16 cellular contexts compared by ENCODE assay signal in the genomic region with DNA sequence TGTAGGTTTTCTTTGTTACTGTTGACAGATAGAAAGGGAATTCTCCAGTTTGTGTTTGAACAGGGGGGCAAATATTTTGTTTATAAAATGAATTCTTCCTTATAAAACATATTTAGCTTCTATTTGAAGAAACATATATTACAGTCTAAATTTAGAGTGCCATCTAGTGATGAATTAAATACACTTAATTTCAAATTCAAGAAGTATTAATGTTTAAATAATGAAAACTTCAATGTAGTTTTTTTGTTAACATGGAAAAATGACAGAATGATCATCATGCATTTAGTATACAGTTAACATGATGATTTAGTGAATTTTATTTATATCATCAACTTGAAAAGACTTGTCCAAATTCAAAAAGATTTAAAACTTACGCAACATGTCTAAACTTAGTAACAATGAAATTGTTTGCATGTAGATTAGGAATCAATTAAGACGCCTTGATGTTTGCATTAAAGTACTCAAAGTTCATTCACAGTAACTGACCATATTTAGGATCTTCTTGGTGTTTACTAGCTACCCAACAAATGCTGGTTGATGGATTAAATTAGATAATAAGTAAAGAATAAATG.
DNase-seq lines count a peak whose midpoint lies in the region; ATAC-seq and TF ChIP-seq lines count a peak whose summit lies in the region.
"Had no signal": no experiment of that assay in that cellular context is flagged by ENCODE, and none has a peak within 500 bp of the region (broad histone marks: within the 10 kb centered on the region; RNA-seq: fewer than 3 reads in every experiment).

No MANE protein-coding gene starts in this region.

- H3K9ac ChIP-seq in Loucy (ENCODE audit: low read depth, low read length, poor library complexity, severe bottlenecking) = no peak overlapping the region
- no peak overlapping the region for H3K9ac ChIP-seq in Karpas-422 (ENCODE audit: low read length)
- H3K9ac ChIP-seq: KMS-11 had no signal

- H3K4me1 Mint-ChIP-seq in brain (peaks cover 8% of the 10 kb centered on the region), osteocyte (ENCODE audit: unreplicated experiment) (peaks cover 31% of the 10 kb centered on the region)
- H3K4me1 Mint-ChIP-seq: activated CD4-positive, alpha-beta T cell treated with anti-CD3 and anti-CD28 coated beads for 36 hours had no signal

- H3K27me3 Mint-ChIP-seq in brain = peaks cover 3% of the 10 kb centered on the region
- H3K27me3 Mint-ChIP-seq in osteocyte (ENCODE audit: unreplicated experiment) = no peaks in the 10 kb centered on the region
- H3K27me3 Mint-ChIP-seq: activated CD4-positive, alpha-beta T cell treated with anti-CD3 and anti-CD28 coated beads for 36 hours; activated T-cell treated with anti-CD3 and anti-CD28 coated beads, Interleukin-2, amount 50 U/mL, for 24 hours had no signal

- no peak overlapping the region for H3K27ac ChIP-seq in Karpas-422 (ENCODE audit: low read length)
- H3K27ac ChIP-seq: KMS-11 had no signal

- H3K79me2 ChIP-seq in Loucy (ENCODE audit: insufficient read depth, low read length) (no peaks in the 10 kb centered on the region), Karpas-422 (ENCODE audit: low read length) (no peaks in the 10 kb centered on the region)

- no peaks in the 10 kb centered on the region for H3K36me3 ChIP-seq in Loucy (ENCODE audit: insufficient read depth, low read length)
- H3K36me3 ChIP-seq in Karpas-422 (ENCODE audit: insufficient read depth, low read length) = no peaks in the 10 kb centered on the region

- H3K9me2 ChIP-seq in Loucy (replicated peaks; ENCODE audit: low read depth, low read length) = no peaks in the 10 kb centered on the region
- no peaks in the 10 kb centered on the region for H3K9me2 ChIP-seq in Karpas-422 (replicated peaks; ENCODE audit: insufficient read depth, low read length)

- no peak overlapping the region for H3K4me2 ChIP-seq in Loucy (ENCODE audit: low read depth, low read length, poor library complexity, severe bottlenecking)
- H3K4me2 ChIP-seq in Karpas-422 (ENCODE audit: low read depth, low read length, poor library complexity, severe bottlenecking) = no peak overlapping the region
- H3K4me2 ChIP-seq: KMS-11 had no signal

- H3K9me3 Mint-ChIP-seq in brain (peaks cover 0 to 4% (median 0%) of the 10 kb centered on the region in 5 experiments), osteocyte (ENCODE audit: unreplicated experiment) (peaks cover 6% of the 10 kb centered on the region)
- H3K9me3 Mint-ChIP-seq: activated T-cell treated with anti-CD3 and anti-CD28 coated beads, Interleukin-2, amount 50 U/mL, for 24 hours had no signal

- H3K9me3 ChIP-seq in Loucy (ENCODE audit: insufficient read depth, low read depth, low read length) (no peaks in the 10 kb centered on the region), Karpas-422 (ENCODE audit: low read length) (no peaks in the 10 kb centered on the region)

- H2AFZ ChIP-seq in Loucy (ENCODE audit: low read length) = no peak overlapping the region
- H2AFZ ChIP-seq in Karpas-422 (ENCODE audit: low read length) = no peak overlapping the region

- DNase-seq in NCI-H2171 treated with DMSO at 0.1 percent for 48 hours (lab: John Stamatoyannopoulos, UW) (peak; percentile 20), NCI-H2171 (lab: John Stamatoyannopoulos, UW) (no peak), osteocyte (ENCODE audit: extremely low spot score, unreplicated experiment) (no peak), LoVo (ENCODE audit: low spot score) (no peak), Karpas-422 (no peak)
- DNase-seq: activated CD4-positive, alpha-beta T cell treated with anti-CD3 and anti-CD28 coated beads for 36 hours; activated T-cell treated with anti-CD3 and anti-CD28 coated beads, Interleukin-2, amount 50 U/mL, for 24 hours; EL; foreskin fibroblast; NCI-H2029; T-helper 1 cell; trophoblast cell had no signal

- H3K27ac Mint-ChIP-seq in brain (no peak overlapping the region), osteocyte (ENCODE audit: unreplicated experiment) (no peak overlapping the region)
- H3K27ac Mint-ChIP-seq: activated CD4-positive, alpha-beta T cell treated with anti-CD3 and anti-CD28 coated beads for 36 hours; activated T-cell treated with anti-CD3 and anti-CD28 coated beads, Interleukin-2, amount 50 U/mL, for 24 hours had no signal

- no peaks in the 10 kb centered on the region for H3K36me3 Mint-ChIP-seq in brain
- no peaks in the 10 kb centered on the region for H3K36me3 Mint-ChIP-seq in osteocyte (ENCODE audit: unreplicated experiment)

- ATAC-seq in GM21447 (IDR thresholded peaks at IDR 0.05; ENCODE audit: unreplicated experiment) = no peak
- ATAC-seq: activated CD4-positive, alpha-beta T cell treated with anti-CD3 and anti-CD28 coated beads for 36 hours had no signal

- TF ChIP-seq CTCF in Loucy (conservative IDR thresholded peaks at IDR 0.05; ENCODE audit: low read length) = peak; percentile 64
- TF ChIP-seq CTCF in brain (conservative IDR thresholded peaks at IDR 0.05) = peak; percentile 49 to 66
- TF ChIP-seq CTCF in osteocyte (IDR thresholded peaks at IDR 0.05) = peak; percentile 56

- no peaks in the 10 kb centered on the region for H4K20me1 ChIP-seq in Loucy (ENCODE audit: insufficient read depth, low read length, poor library complexity, severe bottlenecking)
- no peaks in the 10 kb centered on the region for H4K20me1 ChIP-seq in Karpas-422 (ENCODE audit: insufficient read depth, low read depth, low read length)

- H3K4me3 Mint-ChIP-seq in brain (no peak overlapping the region), osteocyte (ENCODE audit: unreplicated experiment) (no peak overlapping the region)
- H3K4me3 Mint-ChIP-seq: activated CD4-positive, alpha-beta T cell treated with anti-CD3 and anti-CD28 coated beads for 36 hours; activated T-cell treated with anti-CD3 and anti-CD28 coated beads, Interleukin-2, amount 50 U/mL, for 24 hours had no signal

- no peak overlapping the region for H3K4me3 ChIP-seq in Loucy (ENCODE audit: low read length, poor library complexity, severe bottlenecking)
- no peak overlapping the region for H3K4me3 ChIP-seq in Karpas-422 (ENCODE audit: low read length)

- H3K27me3 ChIP-seq in Loucy (ENCODE audit: insufficient read depth, low read length, poor library complexity, severe bottlenecking) (no peaks in the 10 kb centered on the region), Karpas-422 (ENCODE audit: low read length) (no peaks in the 10 kb centered on the region)

- no peaks in the 10 kb centered on the region for H3F3A ChIP-seq in Loucy (ENCODE audit: low read depth)

- H3K4me1 ChIP-seq in Loucy (ENCODE audit: insufficient read depth, low read length, poor library complexity, severe bottlenecking) (peaks cover 13% of the 10 kb centered on the region), Karpas-422 (ENCODE audit: low read length) (no peaks in the 10 kb centered on the region)
